Comparison of ENCODE assay signal across 8 cellular contexts in genomic region chr19:33143897-33144405, GRCh38. TPM values are rescaled to one million over a fixed set of nuclear protein-coding genes. Genes with fewer than 3 reads are reported as not detected.
DNase-seq lines count a peak whose midpoint lies in the region; ATAC-seq and TF ChIP-seq lines count a peak whose summit lies in the region.

No MANE protein-coding gene starts in this region.

- peak overlapping the region; percentile 47; the same call in 1 of the 2 replicates for H2AFZ ChIP-seq in Loucy (ENCODE audit: low read length)

- no peaks in the 10 kb centered on the region for H3K9me2 ChIP-seq in Loucy (replicated peaks; ENCODE audit: low read depth, low read length)

- peaks cover 4% of the 10 kb centered on the region for H3K4me1 ChIP-seq in Loucy (ENCODE audit: insufficient read depth, low read length, poor library complexity, severe bottlenecking)

- no peak overlapping the region for H3K9ac ChIP-seq in Loucy (ENCODE audit: low read depth, low read length, poor library complexity, severe bottlenecking)

- peak overlapping the region; percentile 45 for H3K4me2 ChIP-seq in Loucy (ENCODE audit: low read depth, low read length, poor library complexity, severe bottlenecking)

- peak; percentile 74 for ATAC-seq in GM19452 (IDR thresholded peaks at IDR 0.05; ENCODE audit: unreplicated experiment)
- peak; percentile 99 for ATAC-seq in SK-N-SH treated with all-trans-retinoic acid at 6 μM for 48 hours
- no peak for ATAC-seq in HG03469 (IDR thresholded peaks at IDR 0.05; ENCODE audit: unreplicated experiment)

- no peak overlapping the region for H3K4me3 Mint-ChIP-seq in progenitor cell of endocrine pancreas (ENCODE audit: low read depth)

- no peaks in the 10 kb centered on the region for H3K9me3 Mint-ChIP-seq in progenitor cell of endocrine pancreas (ENCODE audit: low read depth)

- H3K4me3 ChIP-seq in Loucy (ENCODE audit: low read length, poor library complexity, severe bottlenecking): no peak overlapping the region

- no peaks in the 10 kb centered on the region for H4K20me1 ChIP-seq in Loucy (ENCODE audit: insufficient read depth, low read length, poor library complexity, severe bottlenecking)

- DNase-seq in AML-193 (lab: John Stamatoyannopoulos, UW) (peak; percentile 39 to 41), head of caudate nucleus (peak; percentile 27 to 86 (median 68)), progenitor cell of endocrine pancreas (ENCODE audit: low spot score, unreplicated experiment) (peak; percentile 56)
- DNase-seq in activated naive CD4-positive, alpha-beta T cell treated with anti-CD3 and anti-CD28 coated beads, Interleukin-2, amount 50 U/mL, for 16 hours: peak; percentile 48

- intact Hi-C loops in head of caudate nucleus (cut with DNase I): no loop called here

- peaks cover 7% of the 10 kb centered on the region for H3K27me3 Mint-ChIP-seq in progenitor cell of endocrine pancreas

- no peaks in the 10 kb centered on the region for H3K36me3 Mint-ChIP-seq in progenitor cell of endocrine pancreas (ENCODE audit: insufficient read depth)

- H3K79me2 ChIP-seq in Loucy (ENCODE audit: insufficient read depth, low read length): no peaks in the 10 kb centered on the region

- no peaks in the 10 kb centered on the region for H3K4me1 Mint-ChIP-seq in progenitor cell of endocrine pancreas (ENCODE audit: low read depth)

- H3F3A ChIP-seq in Loucy (ENCODE audit: low read depth): no peaks in the 10 kb centered on the region

- no peaks in the 10 kb centered on the region for H3K36me3 ChIP-seq in Loucy (ENCODE audit: insufficient read depth, low read length)

- TF ChIP-seq CTCF in Loucy (conservative IDR thresholded peaks at IDR 0.05; ENCODE audit: low read length) (peak; percentile 94), progenitor cell of endocrine pancreas (IDR thresholded peaks at IDR 0.05; ENCODE audit: unreplicated experiment) (peak; percentile 88)

- H3K27me3 ChIP-seq in Loucy (ENCODE audit: insufficient read depth, low read length, poor library complexity, severe bottlenecking): no peaks in the 10 kb centered on the region

- H3K9me3 ChIP-seq in Loucy (ENCODE audit: insufficient read depth, low read depth, low read length): no peaks in the 10 kb centered on the region

- no peak overlapping the region for H3K27ac Mint-ChIP-seq in progenitor cell of endocrine pancreas

TF ChIP-seq in SK-N-SH treated with all-trans-retinoic acid at 6 μM for 48 hours, 23 proteins besides CTCF, POLR2A, EP300 and RAD21:
- TF ChIP-seq ESRRG (CRISPR knock-in tag; IDR thresholded peaks at IDR 0.05) (no peak), TSHZ2 (CRISPR knock-in tag; IDR thresholded peaks at IDR 0.05) (peak; percentile 41; the same call in 1 of the 2 replicates)

RNA-seq across cellular contexts. Expression of gene WDR88, which starts 12.0 kb away (rescaled TPM):
- total RNA-seq in progenitor cell of endocrine pancreas: not detected in 2 replicates

RNA-seq across cellular contexts. Expression of gene LRP3, which starts 50.2 kb away (rescaled TPM):
- 50.1 and 51.2 TPM in 2 replicates for total RNA-seq in progenitor cell of endocrine pancreas
